In the genomic region with DNA sequence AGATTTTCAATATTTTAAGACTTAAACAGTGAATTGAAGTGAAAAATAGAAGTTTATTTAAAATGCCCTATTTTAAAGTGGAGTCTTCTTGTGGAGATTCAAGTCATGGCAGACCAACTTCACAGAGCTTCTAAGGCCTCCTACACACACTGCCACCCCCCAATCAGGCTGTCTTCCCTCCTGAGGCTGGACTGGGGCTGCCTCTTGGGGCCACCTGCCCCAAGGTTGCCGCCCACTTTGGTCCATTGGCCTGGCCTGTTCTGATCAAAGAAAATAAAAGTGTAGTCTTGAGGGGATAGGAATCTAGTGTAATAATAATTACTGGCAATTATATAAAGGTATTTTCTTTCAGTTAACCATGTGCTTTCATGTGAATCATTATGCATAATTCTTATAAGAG, we compare ENCODE assay signal across 9 cellular contexts. TPM values are rescaled to one million over a fixed set of nuclear protein-coding genes. Genes with fewer than 3 reads are reported as not detected.
A peak's percentile ranks its signal among the peaks of the same experiment; 100 is the strongest.
DNase-seq lines count a peak whose midpoint lies in the region; ATAC-seq and TF ChIP-seq lines count a peak whose summit lies in the region.
"Had no signal": no experiment of that assay in that cellular context is flagged by ENCODE, and none has a peak within 500 bp of the region (broad histone marks: within the 10 kb centered on the region; RNA-seq: fewer than 3 reads in every experiment).

No MANE protein-coding gene starts in this region.

- H3K27ac Mint-ChIP-seq in effector memory CD8-positive, alpha-beta T cell, result no peak overlapping the region

- TF ChIP-seq CTCF in GM12864 (IDR thresholded peaks at IDR 0.05; ENCODE audit: low read depth, low read length, missing control alignments) (no peak), OCI-LY7 (conservative IDR thresholded peaks at IDR 0.05; ENCODE audit: low read length) (no peak), fibroblast of pulmonary artery (IDR thresholded peaks at IDR 0.05; ENCODE audit: low read length, missing control alignments) (no peak)

- H3K4me1 ChIP-seq in OCI-LY7 (ENCODE audit: insufficient read depth, low read length, poor library complexity, severe bottlenecking), result peaks cover 31% of the 10 kb centered on the region

- ATAC-seq in effector memory CD8-positive, alpha-beta T cell (replicated peaks), result no peak
- no peak for ATAC-seq in activated T-cell treated with anti-CD3 and anti-CD28 coated beads, Interleukin-2, amount 50 U/mL, for 4 hours

- peaks cover 22 to 41% of the 10 kb centered on the region in 2 donors for H3K4me1 Mint-ChIP-seq in effector memory CD8-positive, alpha-beta T cell (ENCODE audit: low read depth in 2 of 2)
- peaks cover 53% of the 10 kb centered on the region for H3K4me1 Mint-ChIP-seq in activated T-cell treated with anti-CD3 and anti-CD28 coated beads, Interleukin-2, amount 50 U/mL, for 4 hours (ENCODE audit: low read depth)

- peaks cover 20% of the 10 kb centered on the region; the same call in 1 of the 2 replicates for H4K20me1 ChIP-seq in OCI-LY7 (ENCODE audit: insufficient read depth, low read length)

- H3K79me2 ChIP-seq in OCI-LY7 (ENCODE audit: insufficient read depth, low read depth, low read length), result peaks cover 89% of the 10 kb centered on the region

- H3K27me3 Mint-ChIP-seq in effector memory CD8-positive, alpha-beta T cell, result no peaks in the 10 kb centered on the region
- H3K27me3 Mint-ChIP-seq in activated T-cell treated with anti-CD3 and anti-CD28 coated beads, Interleukin-2, amount 50 U/mL, for 4 hours (ENCODE audit: low read depth), result no peaks in the 10 kb centered on the region

- peaks cover 21% of the 10 kb centered on the region for H3K36me3 ChIP-seq in OCI-LY7 (ENCODE audit: insufficient read depth, low read length)

- DNase-seq in GM12864 (ENCODE audit: low read depth) (no peak), OCI-LY7 (ENCODE audit: low spot score) (no peak), fibroblast of pulmonary artery (ENCODE audit: low read depth) (no peak), skeletal muscle cell (ENCODE audit: low read depth) (no peak), NCI-H69 (lab: John Stamatoyannopoulos, UW) (no peak)
- DNase-seq in effector memory CD8-positive, alpha-beta T cell, result no peak
- DNase-seq in activated CD4-positive, alpha-beta T cell treated with anti-CD3 and anti-CD28 coated beads, Interleukin-2, amount 50 U/mL, for 1 hour, result no peak
- no peak for DNase-seq in activated T-cell treated with anti-CD3 and anti-CD28 coated beads, Interleukin-2, amount 50 U/mL, for 4 hours
- DNase-seq: NCI-H2081 had no signal

- CTCF ChIA-PET in OCI-LY7 (lab: Charles Lee; ENCODE audit: unreplicated experiment), result no interaction called here

- intact Hi-C loops in OCI-LY7 (cut with micrococcal nuclease; ENCODE audit: unreplicated experiment), result no loop called here

- no peak overlapping the region for H3K27ac ChIP-seq in OCI-LY7 (ENCODE audit: low read depth, low read length, poor library complexity, severe bottlenecking)

- BruUV-seq in OCI-LY7 (replicated peaks; lab: Mats Ljungman, UMichigan), result TSS peak; percentile 62

- no peak overlapping the region for H3K4me3 Mint-ChIP-seq in effector memory CD8-positive, alpha-beta T cell
- H3K4me3 Mint-ChIP-seq in activated T-cell treated with anti-CD3 and anti-CD28 coated beads, Interleukin-2, amount 50 U/mL, for 4 hours, result no peak overlapping the region

- no peaks in the 10 kb centered on the region for H3K9me3 ChIP-seq in OCI-LY7 (ENCODE audit: low read length)

- H3K9me3 Mint-ChIP-seq in effector memory CD8-positive, alpha-beta T cell, result no peaks in the 10 kb centered on the region
- H3K9me3 Mint-ChIP-seq in activated T-cell treated with anti-CD3 and anti-CD28 coated beads, Interleukin-2, amount 50 U/mL, for 4 hours, result no peaks in the 10 kb centered on the region

- peaks cover 13% of the 10 kb centered on the region for H3K36me3 Mint-ChIP-seq in effector memory CD8-positive, alpha-beta T cell (ENCODE audit: insufficient read depth)
- peaks cover 15% of the 10 kb centered on the region for H3K36me3 Mint-ChIP-seq in activated T-cell treated with anti-CD3 and anti-CD28 coated beads, Interleukin-2, amount 50 U/mL, for 4 hours (ENCODE audit: insufficient read depth)

- POLR2A ChIA-PET in OCI-LY7 (lab: Charles Lee), result interaction anchor here (0.9 to 1.4 kb wide), 3 partner anchors 9 to 969 kb away, joined by 3 to 6 read pairs (median 4); no protein-coding TSS in a partner anchor

- H2AFZ ChIP-seq in OCI-LY7 (ENCODE audit: low read length), result no peak overlapping the region

- H3K9me2 ChIP-seq in OCI-LY7 (ENCODE audit: insufficient read depth, low read length), result no peaks in the 10 kb centered on the region

- H3K4me2 ChIP-seq in OCI-LY7 (ENCODE audit: low read length), result peak overlapping the region; percentile 83

- peak overlapping the region; percentile 81 for H3K4me3 ChIP-seq in GM12864 (ENCODE audit: low read depth, low read length)
- peak overlapping the region; percentile 99 for H3K4me3 ChIP-seq in OCI-LY7 (ENCODE audit: low read depth, low read length, poor library complexity, severe bottlenecking)
- peak overlapping the region; percentile 91 for H3K4me3 ChIP-seq in fibroblast of pulmonary artery (replicated peaks; ENCODE audit: low read depth, low read length)
- peak overlapping the region; percentile 99 for H3K4me3 ChIP-seq in skeletal muscle cell (ENCODE audit: low read depth, low read length)

RNA-seq across cellular contexts. Expression of a gene that starts 1.3 kb away (rescaled TPM):
- 9.5 and 12.7 TPM in 2 replicates for total RNA-seq in OCI-LY7 (2014; rRNA removed; shearing (Covaris generic))
- 25.3 and 30.7 TPM in 2 replicates for total RNA-seq in OCI-LY7 (2022)
- total RNA-seq in activated T-cell treated with anti-CD3 and anti-CD28 coated beads, Interleukin-2, amount 50 U/mL, for 4 hours, result 10 to 100 TPM; 45.5 to 49.8 (median 48.1) TPM

RNA-seq across cellular contexts. Expression of a gene that starts 1.4 kb away (rescaled TPM):
- 53.1 and 55.9 TPM in 2 replicates for total RNA-seq in OCI-LY7 (2014; rRNA removed; shearing (Covaris generic))
- total RNA-seq in OCI-LY7 (2022), result 70.3 and 72.8 TPM in 2 replicates
- 10 to 100 TPM; 37.0 to 57.4 (median 45.7) TPM for total RNA-seq in activated T-cell treated with anti-CD3 and anti-CD28 coated beads, Interleukin-2, amount 50 U/mL, for 4 hours

RNA-seq across cellular contexts. Expression of a gene that starts 23.2 kb away (rescaled TPM):
- total RNA-seq in OCI-LY7 (2014; rRNA removed; shearing (Covaris generic)), result 0.35 TPM in 1 of 2 replicates, not detected in the other
- total RNA-seq in OCI-LY7 (2022), result 0.90 and 1.2 TPM in 2 replicates
- under 1 TPM; 0.10 to 0.27 (median 0.13) TPM for total RNA-seq in activated T-cell treated with anti-CD3 and anti-CD28 coated beads, Interleukin-2, amount 50 U/mL, for 4 hours
